8 cellular contexts compared by ENCODE assay signal in the genomic region with DNA sequence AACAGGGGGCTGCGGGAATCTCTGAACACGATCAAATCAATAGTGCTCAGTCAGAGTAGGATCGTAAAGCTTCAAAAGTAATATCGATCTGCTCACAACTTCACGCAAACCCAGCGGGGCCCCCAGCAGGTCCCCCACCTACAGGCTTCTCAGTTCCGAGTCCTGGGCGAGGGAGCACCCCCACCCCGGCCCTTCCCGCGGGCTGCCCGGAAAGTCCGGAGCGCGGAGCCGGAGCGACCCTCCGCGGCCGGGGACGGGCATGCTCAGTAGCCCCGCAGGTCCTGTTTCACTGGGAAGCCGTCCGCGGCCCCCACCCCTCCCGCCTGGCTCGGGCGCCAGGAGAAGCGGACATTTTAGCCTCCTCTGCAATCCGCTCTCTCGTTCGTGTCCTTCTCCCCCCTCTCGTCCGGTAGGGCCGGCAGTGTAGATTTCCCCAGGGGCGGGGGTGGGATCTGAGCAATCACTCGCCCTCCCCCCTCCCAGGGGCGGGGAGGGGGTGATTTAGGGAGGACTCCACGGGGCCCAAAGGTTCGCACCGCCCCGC. TPM values are rescaled to one million over a fixed set of nuclear protein-coding genes. Genes with fewer than 3 reads are reported as not detected.
DNase-seq lines count a peak whose midpoint lies in the region; ATAC-seq and TF ChIP-seq lines count a peak whose summit lies in the region.

No MANE protein-coding gene starts in this region.

- no TSS peak for BruUV-seq in Panc1 (replicated peaks; lab: Mats Ljungman, UMichigan)

- peaks cover 2% of the 10 kb centered on the region; the same call in 1 of the 2 replicates for H3K36me3 ChIP-seq in Panc1 (ENCODE audit: control insufficient read depth, insufficient read depth, low read length)
- no peaks in the 10 kb centered on the region for H3K36me3 ChIP-seq in thoracic aorta

- peaks cover 9% of the 10 kb centered on the region for H3K4me1 Mint-ChIP-seq in activated naive CD4-positive, alpha-beta T cell treated with anti-CD3 and anti-CD28 coated beads for 36 hours (ENCODE audit: low read depth)
- peaks cover 22 to 29% of the 10 kb centered on the region in 2 donors for H3K4me1 Mint-ChIP-seq in natural killer cell treated with Interleukin-12 subunit alpha and Interleukin-12 subunit beta and Interleukin-15 and Interleukin-18, amount 100 ng/mL, for 72 hours (ENCODE audit: low read depth in 2 of 2)

- intact Hi-C loops in Panc1 (cut with micrococcal nuclease; ENCODE audit: unreplicated experiment) = loop anchor here (5.0 kb wide), 1 partner anchor 117 kb away; no protein-coding TSS in a partner anchor
- intact Hi-C loops in activated naive CD4-positive, alpha-beta T cell treated with anti-CD3 and anti-CD28 coated beads for 36 hours (cut with micrococcal nuclease) = loop anchor here (1.0 to 10.0 kb wide), 5 partner anchors 117 to 1591 kb away; a partner anchor contains a TSS

- H3K27me3 ChIP-seq in Panc1 (ENCODE audit: control insufficient read depth, insufficient read depth, low read length) (no peaks in the 10 kb centered on the region), foreskin keratinocyte (no peaks in the 10 kb centered on the region), thoracic aorta (replicated peaks; ENCODE audit: insufficient read depth) (no peaks in the 10 kb centered on the region)

- CTCF ChIA-PET in Panc1 (lab: Charles Lee) = interaction anchor here (0.7 kb wide), 1 partner anchor 96 kb away, joined by 3 read pairs; no protein-coding TSS in a partner anchor
- CTCF ChIA-PET in activated naive CD4-positive, alpha-beta T cell treated with anti-CD3 and anti-CD28 coated beads for 36 hours (lab: Charles Lee) = interaction anchor here (0.6 kb wide), 1 partner anchor 119 kb away, joined by 3 read pairs; no protein-coding TSS in a partner anchor

- TF ChIP-seq CTCF in C4-2B (conservative IDR thresholded peaks at IDR 0.05) = no peak; the same call in 1 of the 2 replicates
- TF ChIP-seq CTCF in Panc1 (IDR thresholded peaks at IDR 0.05) = peak; percentile 39; the same call in 1 of the 2 replicates
- TF ChIP-seq CTCF in foreskin keratinocyte (conservative IDR thresholded peaks at IDR 0.05) = peak; percentile 33
- no peak for TF ChIP-seq CTCF in thoracic aorta (IDR thresholded peaks at IDR 0.05)

- H3K4me1 ChIP-seq in Panc1 (ENCODE audit: control insufficient read depth, insufficient read depth, low read length) (peaks cover 25% of the 10 kb centered on the region), foreskin keratinocyte (peaks cover 5% of the 10 kb centered on the region), thoracic aorta (ENCODE audit: control insufficient read depth in 1 of 2, low read depth in 2 of 2) (peaks cover 5 to 26% of the 10 kb centered on the region in 2 donors)

- H3K27ac ChIP-seq in C4-2B (peak overlapping the region; percentile 81), Panc1 (ENCODE audit: low read length) (peak overlapping the region; percentile 90), foreskin keratinocyte (peak overlapping the region; percentile 71), thoracic aorta (peak overlapping the region; percentile 98 to 99)

- ATAC-seq in GM19438 (IDR thresholded peaks at IDR 0.05; ENCODE audit: low read depth, unreplicated experiment) (peak; percentile 8), Panc1 (peak; percentile 73), foreskin keratinocyte (peak; percentile 52), thoracic aorta (ENCODE audit: insufficient number of reproducible peaks, low FRiP score, low read depth) (peak; percentile 33)
- ATAC-seq in natural killer cell treated with Interleukin-12 subunit alpha and Interleukin-12 subunit beta and Interleukin-15 and Interleukin-18, amount 100 ng/mL, for 72 hours = peak; percentile 29 to 40

- H3K4me3 ChIP-seq in Panc1 (ENCODE audit: low read depth in 2 of 2, low read length in 2 of 2) = peak overlapping the region; percentile 74 to 93
- H3K4me3 ChIP-seq in thoracic aorta = peak overlapping the region; percentile 89

- H3K9me3 ChIP-seq in Panc1 (ENCODE audit: control insufficient read depth, insufficient read depth, low read depth, low read length) (no peaks in the 10 kb centered on the region), thoracic aorta (no peaks in the 10 kb centered on the region)

- no peak overlapping the region for H3K27ac Mint-ChIP-seq in activated naive CD4-positive, alpha-beta T cell treated with anti-CD3 and anti-CD28 coated beads for 36 hours
- peak overlapping the region; percentile 88 to 98 for H3K27ac Mint-ChIP-seq in natural killer cell treated with Interleukin-12 subunit alpha and Interleukin-12 subunit beta and Interleukin-15 and Interleukin-18, amount 100 ng/mL, for 72 hours

- no peaks in the 10 kb centered on the region for H3K36me3 Mint-ChIP-seq in activated naive CD4-positive, alpha-beta T cell treated with anti-CD3 and anti-CD28 coated beads for 36 hours (ENCODE audit: low read depth)
- no peaks in the 10 kb centered on the region for H3K36me3 Mint-ChIP-seq in natural killer cell treated with Interleukin-12 subunit alpha and Interleukin-12 subunit beta and Interleukin-15 and Interleukin-18, amount 100 ng/mL, for 72 hours

- in situ Hi-C loops in Panc1 (cut with HindIII; ENCODE audit: low pct_unique_long_range_greater_than_20kb, low sequenced_read_pairs) = no loop called here

- DNase-seq in KG1 (lab: John Stamatoyannopoulos, UW) (peak; percentile 8), Panc1 (ENCODE audit: low read depth, low spot score) (peak; percentile 51), foreskin keratinocyte (peak in 1 of 2 donors; percentile 75), thoracic aorta (ENCODE audit: low spot score) (peak; percentile 44)
- DNase-seq in activated naive CD4-positive, alpha-beta T cell treated with anti-CD3 and anti-CD28 coated beads for 36 hours = peak; percentile 56
- DNase-seq in natural killer cell treated with Interleukin-12 subunit alpha and Interleukin-12 subunit beta and Interleukin-15 and Interleukin-18, amount 100 ng/mL, for 72 hours (ENCODE audit: low spot score) = peak; percentile 83

- H3K4me3 Mint-ChIP-seq in activated naive CD4-positive, alpha-beta T cell treated with anti-CD3 and anti-CD28 coated beads for 36 hours = peak overlapping the region; percentile 82
- peak overlapping the region; percentile 93 for H3K4me3 Mint-ChIP-seq in natural killer cell treated with Interleukin-12 subunit alpha and Interleukin-12 subunit beta and Interleukin-15 and Interleukin-18, amount 100 ng/mL, for 72 hours

- H3K27me3 Mint-ChIP-seq in activated naive CD4-positive, alpha-beta T cell treated with anti-CD3 and anti-CD28 coated beads for 36 hours (ENCODE audit: low read depth) = peaks cover 37% of the 10 kb centered on the region
- peaks cover 0 to 10% of the 10 kb centered on the region in 2 donors for H3K27me3 Mint-ChIP-seq in natural killer cell treated with Interleukin-12 subunit alpha and Interleukin-12 subunit beta and Interleukin-15 and Interleukin-18, amount 100 ng/mL, for 72 hours

- H3K9me3 Mint-ChIP-seq in activated naive CD4-positive, alpha-beta T cell treated with anti-CD3 and anti-CD28 coated beads for 36 hours = no peaks in the 10 kb centered on the region
- H3K9me3 Mint-ChIP-seq in natural killer cell treated with Interleukin-12 subunit alpha and Interleukin-12 subunit beta and Interleukin-15 and Interleukin-18, amount 100 ng/mL, for 72 hours = no peaks in the 10 kb centered on the region

- POLR2A ChIA-PET in Panc1 (lab: Charles Lee) = interaction anchor here (0.9 kb wide), 1 partner anchor 378 kb away, joined by 4 read pairs; no protein-coding TSS in a partner anchor

RNA-seq across cellular contexts. Expression of a gene that starts 3.3 kb away (rescaled TPM):
- total RNA-seq in Panc1 (2021; ENCODE audit: unreplicated experiment) (60.1 TPM), foreskin keratinocyte (29.0 and 32.0 TPM in 2 replicates), thoracic aorta (10 to 100 TPM; 21.9 to 22.3 TPM)
- 61.0 TPM for polyA plus RNA-seq in Panc1 (2012; ENCODE audit: insufficient read length)
- total RNA-seq in activated naive CD4-positive, alpha-beta T cell treated with anti-CD3 and anti-CD28 coated beads for 36 hours = 10 to 100 TPM in 1 of 2 experiments, 1 to 10 TPM in 1; 8.0 to 11.4 TPM
- polyA plus RNA-seq in foreskin keratinocyte = 14.0 and 16.6 TPM in 2 replicates
- total RNA-seq in natural killer cell treated with Interleukin-12 subunit alpha and Interleukin-12 subunit beta and Interleukin-15 and Interleukin-18, amount 100 ng/mL, for 72 hours = 10 to 100 TPM in 1 of 2 donors, 1 to 10 TPM in 1; 9.8 to 26.0 TPM

Comparison
In these comparisons a context has a peak if more than half of its experiments do, and no peak if none do; other contexts are left out.
1. CTCF ChIP-seq: peak in Panc1 (single experiment) and foreskin keratinocyte (single experiment); none in C4-2B (single experiment) and thoracic aorta (single experiment).
2. ATAC-seq: peak in every context shown above with its lines; median percentile 73 in Panc1; 52 in foreskin keratinocyte; 34 in natural killer cell treated with Interleukin-12 subunit alpha and Interleukin-12 subunit beta and Interleukin-15 and Interleukin-18, amount 100 ng/mL, for 72 hours; 33 in thoracic aorta; 8 in GM19438.
3. Peak in every context shown above with its lines, with median percentiles within 50 percentile points of each other: H3K27ac ChIP-seq.